Comparison of ENCODE assay signal across 21 cellular contexts in the genomic region with DNA sequence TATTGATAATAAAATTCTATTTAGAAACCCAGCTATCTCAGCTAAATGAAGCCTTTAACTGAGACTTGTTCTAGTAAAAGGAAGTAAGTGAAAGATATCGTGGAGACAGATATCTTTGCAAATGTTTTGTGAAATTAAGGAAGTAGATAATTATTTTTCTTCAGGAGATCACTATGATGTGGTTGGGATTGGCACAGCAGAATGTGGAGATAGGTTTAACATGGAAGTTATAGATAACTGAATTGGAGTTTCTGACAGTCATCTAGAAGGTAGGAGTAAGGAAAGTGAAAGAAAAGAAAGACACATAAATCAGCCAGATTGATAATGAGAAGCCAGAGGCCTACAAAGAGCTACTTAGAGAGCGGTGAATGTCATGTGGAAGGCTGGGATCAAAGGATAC. TPM values are rescaled to one million over a fixed set of nuclear protein-coding genes. Genes with fewer than 3 reads are reported as not detected.
DNase-seq lines count a peak whose midpoint lies in the region; ATAC-seq, FAIRE-seq and TF ChIP-seq lines count a peak whose summit lies in the region.
"Had no signal": no experiment of that assay in that cellular context is flagged by ENCODE, and none has a peak within 500 bp of the region (broad histone marks: within the 10 kb centered on the region; RNA-seq: fewer than 3 reads in every experiment).

No MANE protein-coding gene starts in this region.

- no peaks in the 10 kb centered on the region for H3K27me3 Mint-ChIP-seq in activated naive CD4-positive, alpha-beta T cell treated with anti-CD3 and anti-CD28 coated beads, Interleukin-2, amount 10 ng/mL, durations not matched to agents 7 days and 5 days

- H3K4me2 ChIP-seq in K562 (ENCODE audit: insufficient read depth, low read length) = no peak overlapping the region

- no peak for FAIRE-seq in K562 (lab: Jason Lieb, UNC)
- FAIRE-seq: astrocyte had no signal

- peaks cover 71% of the 10 kb centered on the region for H3K36me3 Mint-ChIP-seq in activated naive CD4-positive, alpha-beta T cell treated with anti-CD3 and anti-CD28 coated beads, Interleukin-2, amount 10 ng/mL, durations not matched to agents 7 days and 5 days

- no peak overlapping the region for H3K9ac ChIP-seq in K562 (ENCODE audit: insufficient read depth in 1 of 2, low read depth in 2 of 2, low read length in 2 of 2)

- peak overlapping the region; percentile 13 for H3K27ac Mint-ChIP-seq in activated naive CD4-positive, alpha-beta T cell treated with anti-CD3 and anti-CD28 coated beads, Interleukin-2, amount 10 ng/mL, durations not matched to agents 7 days and 5 days

- H3K4me3 Mint-ChIP-seq in activated naive CD4-positive, alpha-beta T cell treated with anti-CD3 and anti-CD28 coated beads, Interleukin-2, amount 10 ng/mL, durations not matched to agents 7 days and 5 days = peak overlapping the region; percentile 6

- H3K36me3 ChIP-seq in K562 (ENCODE audit: control insufficient read depth, insufficient read depth, low read length) (no peaks in the 10 kb centered on the region), right atrium auricular region (no peaks in the 10 kb centered on the region), gastrocnemius medialis (no peaks in the 10 kb centered on the region)

- DNase-seq in activated naive CD4-positive, alpha-beta T cell treated with anti-CD3 and anti-CD28 coated beads, Interleukin-2, amount 10 ng/mL, durations not matched to agents 7 days and 5 days = no peak
- no peak for DNase-seq in activated naive CD4-positive, alpha-beta T cell treated with Interleukin-2 at 50 U/mL for 16 hours
- DNase-seq in SKM-1 (lab: John Stamatoyannopoulos, UW; ENCODE audit: unreplicated experiment) (peak; percentile 10), K562 (ENCODE audit: extremely low read depth in 1 of 4, low spot score in 3 of 4) (no peak), right atrium auricular region (ENCODE audit: low spot score) (no peak), DMS79 (lab: John Stamatoyannopoulos, UW) (no peak), gastrocnemius medialis (no peak)
- DNase-seq: colonic mucosa; DMS153; left ventricle myocardium superior; NCI-H187; PC-3; psoas muscle; stimulated activated CD4-positive, alpha-beta T cell treated with anti-CD3 and anti-CD28 coated beads, Interleukin-12 subunit alpha, Interleukin-12 subunit beta, amount 100 ng/mL, for 4 hours had no signal

- CTCF ChIA-PET in activated naive CD4-positive, alpha-beta T cell treated with anti-CD3 and anti-CD28 coated beads, Interleukin-2, amount 10 ng/mL, durations not matched to agents 7 days and 5 days (lab: Charles Lee) = interaction anchor here (1.4 kb wide), 1 partner anchor 97 kb away, joined by 3 read pairs; no protein-coding TSS in a partner anchor
- CTCF ChIA-PET in K562 (lab: Yijun Ruan, JAX; ENCODE audit: low intra/inter-chr PET ratio) = no interaction called here

- intact Hi-C loops in K562 (cut with micrococcal nuclease) = no loop called here
- intact Hi-C loops in gastrocnemius medialis (cut with DNase I; ENCODE audit: low total_unique reads) = no loop called here

- H3K79me2 ChIP-seq in K562 (ENCODE audit: control insufficient read depth, insufficient read depth, low read length) = no peaks in the 10 kb centered on the region

- no peak for TF ChIP-seq POLR2A in K562 (conservative IDR thresholded peaks at IDR 0.05)
- no peak for TF ChIP-seq POLR2A in gastrocnemius medialis (IDR thresholded peaks at IDR 0.05)

- H3K4me1 Mint-ChIP-seq in activated naive CD4-positive, alpha-beta T cell treated with anti-CD3 and anti-CD28 coated beads, Interleukin-2, amount 10 ng/mL, durations not matched to agents 7 days and 5 days = peaks cover 28% of the 10 kb centered on the region

- no peak overlapping the region for H2AFZ ChIP-seq in K562 (ENCODE audit: low read depth, low read length)

- POLR2A ChIA-PET in K562 (lab: Yijun Ruan, JAX) = interaction anchor here (0.8 kb wide), 1 partner anchor 209 kb away, joined by 3 read pairs; no protein-coding TSS in a partner anchor

- no peak overlapping the region for H3K4me3 ChIP-seq in K562
- H3K4me3 ChIP-seq in right atrium auricular region = no peak overlapping the region
- no peak overlapping the region for H3K4me3 ChIP-seq in gastrocnemius medialis
- H3K4me3 ChIP-seq: colonic mucosa, psoas muscle, SK-N-MC, vagina had no signal

- H3K9me3 Mint-ChIP-seq in activated naive CD4-positive, alpha-beta T cell treated with anti-CD3 and anti-CD28 coated beads, Interleukin-2, amount 10 ng/mL, durations not matched to agents 7 days and 5 days = no peaks in the 10 kb centered on the region

- H3K4me1 ChIP-seq in K562 (replicated peaks in 1 of 2; ENCODE audit: control insufficient read depth in 2 of 2, insufficient read depth in 2 of 2, low read length in 2 of 2) (no peaks in the 10 kb centered on the region), right atrium auricular region (no peaks in the 10 kb centered on the region), gastrocnemius medialis (no peaks in the 10 kb centered on the region)
- H3K4me1 ChIP-seq: psoas muscle, vagina had no signal

- no peak for TF ChIP-seq RAD21 in K562 (CRISPR knock-in tag; conservative IDR thresholded peaks at IDR 0.05 in 1 of 2, IDR thresholded peaks at IDR 0.05 in 1 of 2)

- BruUV-seq in K562 (replicated peaks; lab: Mats Ljungman, UMichigan) = no TSS peak

- in situ Hi-C loops in K562 (cut with MboI) (no loop called here), gastrocnemius medialis (cut with MboI; ENCODE audit: low sequenced_read_pairs in 4 of 4) (no loop called here)

- no peak for TF ChIP-seq EP300 in K562 (IDR thresholded peaks at IDR 0.05; ENCODE audit: low read length)

- TF ChIP-seq CTCF in K562 (IDR thresholded peaks at IDR 0.05 in 2 of 3, conservative IDR thresholded peaks at IDR 0.05 in 1 of 3; ENCODE audit: insufficient read depth in 2 of 3, low read depth in 1 of 3, low read length in 3 of 3) = no peak
- TF ChIP-seq CTCF in right atrium auricular region (IDR thresholded peaks at IDR 0.05) = no peak
- no peak for TF ChIP-seq CTCF in gastrocnemius medialis (IDR thresholded peaks at IDR 0.05 in 4 of 5, conservative IDR thresholded peaks at IDR 0.05 in 1 of 5)

- no peak overlapping the region for H3K27ac ChIP-seq in K562 (ENCODE audit: extremely low read depth, low read depth, low read length)
- H3K27ac ChIP-seq in right atrium auricular region = no peak overlapping the region
- no peak overlapping the region for H3K27ac ChIP-seq in gastrocnemius medialis
- H3K27ac ChIP-seq: colonic mucosa, epithelial cell of prostate, psoas muscle, SK-N-MC, vagina had no signal

- H3K9me1 ChIP-seq in K562 (ENCODE audit: control insufficient read depth, insufficient read depth, low read length) = no peaks in the 10 kb centered on the region

- no peaks in the 10 kb centered on the region; the same call in 1 of the 2 replicates for H3K9me3 ChIP-seq in K562 (replicated peaks; ENCODE audit: control insufficient read depth, insufficient read depth, low read depth, low read length)
- H3K9me3 ChIP-seq in right atrium auricular region = no peaks in the 10 kb centered on the region
- H3K9me3 ChIP-seq in gastrocnemius medialis = no peaks in the 10 kb centered on the region
- H3K9me3 ChIP-seq: colonic mucosa, psoas muscle, vagina had no signal

- ATAC-seq in K562 = no peak
- no peak for ATAC-seq in HG02981 (IDR thresholded peaks at IDR 0.05; ENCODE audit: unreplicated experiment)
- no peak for ATAC-seq in gastrocnemius medialis
- ATAC-seq: left ventricle myocardium superior, PC-3, psoas muscle had no signal

- no peaks in the 10 kb centered on the region for H4K20me1 ChIP-seq in K562 (replicated peaks; ENCODE audit: control insufficient read depth, insufficient read depth, low read length)

- H3K27me3 ChIP-seq in K562 (ENCODE audit: control insufficient read depth in 2 of 2, insufficient read depth in 2 of 2, low read length in 2 of 2) = no peaks in the 10 kb centered on the region
- no peaks in the 10 kb centered on the region for H3K27me3 ChIP-seq in right atrium auricular region
- no peaks in the 10 kb centered on the region for H3K27me3 ChIP-seq in gastrocnemius medialis
- H3K27me3 ChIP-seq: colonic mucosa, vagina had no signal

- 0% methylated on average over 2 of the region's 2 CpGs for WGBS in K562 (ENCODE audit: insufficient coverage, low coverage, missing lambda C conversion rate)

RNA-seq across cellular contexts. Expression of a gene that starts 4.7 kb away (rescaled TPM):
- total RNA-seq in K562 (2011; cell fraction: chromatin; rRNA removed; ENCODE audit: low replicate concordance) = not detected in 2 replicates
- not detected in 2 replicates for total RNA-seq in K562 (2011; cell fraction: nucleolus; rRNA removed)
- not detected in 2 replicates for total RNA-seq in K562 (2011; cell fraction: nucleoplasm; rRNA removed)
- not detected in 2 replicates for total RNA-seq in K562 (2014; rRNA removed)
- total RNA-seq in K562 (2014; rRNA removed; fragmentation: Illumina TruSeq; extraction: Trizol) = not detected in 2 replicates
- total RNA-seq in K562 (2015; rRNA removed; fragmentation: Illumina TruSeq; extraction: Trizol) = not detected in 2 replicates
- total RNA-seq in K562 (2021) = not detected in 2 replicates
- not detected in 2 replicates for polyA plus RNA-seq in K562 (2011; rRNA removed)
- polyA plus RNA-seq in K562 (2011; cell fraction: cytosol; rRNA removed) = not detected in 2 replicates
- not detected in 2 replicates for polyA plus RNA-seq in K562 (2011; cell fraction: nucleus; rRNA removed)
- polyA plus RNA-seq in K562 (2012) = not detected in 2 replicates
- polyA plus RNA-seq in K562 (2014; fragmentation: Illumina TruSeq; extraction: Trizol) = not detected in 2 replicates
- not detected for polyA plus RNA-seq in K562 (2014; fragmentation: Nextera tagmentation; extraction: Ambion mirVana)
- not detected in 2 replicates for polyA plus RNA-seq in K562 (2014; rRNA removed)
- polyA minus RNA-seq in K562 (2011; rRNA and poly(A)+ RNA removed) = not detected in 2 replicates
- not detected in 2 replicates for polyA minus RNA-seq in K562 (2011; cell fraction: cytosol; rRNA and poly(A)+ RNA removed)
- polyA minus RNA-seq in K562 (2011; cell fraction: nucleus; rRNA and poly(A)+ RNA removed) = not detected in 2 replicates
- total RNA-seq in right atrium auricular region = not detected
- total RNA-seq in gastrocnemius medialis = not detected
- total RNA-seq: astrocyte, left ventricle myocardium superior, myocyte, PC-3, psoas muscle, vagina had no signal

RNA-seq across cellular contexts. Expression of a gene that starts 7.3 kb away (rescaled TPM):
- not detected in 2 replicates for total RNA-seq in K562 (2011; cell fraction: chromatin; rRNA removed; ENCODE audit: low replicate concordance)
- total RNA-seq in K562 (2011; cell fraction: nucleolus; rRNA removed) = not detected in 2 replicates
- not detected in 2 replicates for total RNA-seq in K562 (2011; cell fraction: nucleoplasm; rRNA removed)
- total RNA-seq in K562 (2014; rRNA removed) (not detected in 2 replicates), K562 (2014; rRNA removed; fragmentation: Illumina TruSeq; extraction: Trizol) (not detected in 2 replicates), K562 (2015; rRNA removed; fragmentation: Illumina TruSeq; extraction: Trizol) (not detected in 2 replicates), K562 (2021) (not detected in 2 replicates), right atrium auricular region (1 to 10 TPM; 6.1 to 8.8 TPM), gastrocnemius medialis (1 to 10 TPM; 1.1 to 7.8 (median 3.5) TPM)
- polyA plus RNA-seq in K562 (2011; rRNA removed) (not detected in 2 replicates), K562 (2014; fragmentation: Illumina TruSeq; extraction: Trizol) (not detected in 2 replicates), K562 (2014; fragmentation: Nextera tagmentation; extraction: Ambion mirVana) (not detected), K562 (2014; rRNA removed) (not detected in 2 replicates)
- not detected in 2 replicates for polyA plus RNA-seq in K562 (2011; cell fraction: cytosol; rRNA removed)
- not detected in 2 replicates for polyA plus RNA-seq in K562 (2011; cell fraction: nucleus; rRNA removed)
- polyA plus RNA-seq in K562 (2012) = not detected in 2 replicates
- not detected in 2 replicates for polyA minus RNA-seq in K562 (2011; rRNA and poly(A)+ RNA removed)
- not detected in 2 replicates for polyA minus RNA-seq in K562 (2011; cell fraction: cytosol; rRNA and poly(A)+ RNA removed)
- polyA minus RNA-seq in K562 (2011; cell fraction: nucleus; rRNA and poly(A)+ RNA removed) = not detected in 2 replicates

RNA-seq across cellular contexts. Expression of a gene that starts 17.5 kb away (rescaled TPM):
- total RNA-seq in K562 (2011; cell fraction: chromatin; rRNA removed; ENCODE audit: low replicate concordance) = not detected in 2 replicates
- not detected in 2 replicates for total RNA-seq in K562 (2011; cell fraction: nucleolus; rRNA removed)
- total RNA-seq in K562 (2011; cell fraction: nucleoplasm; rRNA removed) = not detected in 2 replicates
- total RNA-seq in K562 (2014; rRNA removed) (not detected in 2 replicates), K562 (2014; rRNA removed; fragmentation: Illumina TruSeq; extraction: Trizol) (not detected in 2 replicates), K562 (2015; rRNA removed; fragmentation: Illumina TruSeq; extraction: Trizol) (not detected in 2 replicates), K562 (2021) (0.31 TPM in 1 of 2 replicates, not detected in the other), right atrium auricular region (1 to 10 TPM; 1.6 to 5.8 TPM), gastrocnemius medialis (1 to 10 TPM in 3 of 4 donors, not detected in 1; 1.5 to 2.1 (median 1.6) TPM)
- polyA plus RNA-seq in K562 (2011; rRNA removed) (not detected in 2 replicates), K562 (2014; fragmentation: Illumina TruSeq; extraction: Trizol) (not detected in 2 replicates), K562 (2014; fragmentation: Nextera tagmentation; extraction: Ambion mirVana) (not detected), K562 (2014; rRNA removed) (not detected in 2 replicates)
- polyA plus RNA-seq in K562 (2011; cell fraction: cytosol; rRNA removed) = not detected in 2 replicates
- not detected in 2 replicates for polyA plus RNA-seq in K562 (2011; cell fraction: nucleus; rRNA removed)
- not detected in 2 replicates for polyA plus RNA-seq in K562 (2012)
- polyA minus RNA-seq in K562 (2011; rRNA and poly(A)+ RNA removed) = not detected in 2 replicates
- not detected in 2 replicates for polyA minus RNA-seq in K562 (2011; cell fraction: cytosol; rRNA and poly(A)+ RNA removed)
- not detected in 2 replicates for polyA minus RNA-seq in K562 (2011; cell fraction: nucleus; rRNA and poly(A)+ RNA removed)
- total RNA-seq: myocyte, NCI-H460, PC-3 had no signal

RNA-seq across cellular contexts. Expression of a gene that starts 59.3 kb away (rescaled TPM):
- not detected in 2 replicates for total RNA-seq in K562 (2011; cell fraction: chromatin; rRNA removed; ENCODE audit: low replicate concordance)
- total RNA-seq in K562 (2011; cell fraction: nucleolus; rRNA removed) = not detected in 2 replicates
- total RNA-seq in K562 (2011; cell fraction: nucleoplasm; rRNA removed) = not detected in 2 replicates
- total RNA-seq in K562 (2014; rRNA removed) (0.41 TPM in 1 of 2 replicates, not detected in the other), K562 (2014; rRNA removed; fragmentation: Illumina TruSeq; extraction: Trizol) (0.15 and 0.64 TPM in 2 replicates), K562 (2015; rRNA removed; fragmentation: Illumina TruSeq; extraction: Trizol) (0.22 and 0.49 TPM in 2 replicates), K562 (2021) (0.27 and 1.2 TPM in 2 replicates), right atrium auricular region (10 to 100 TPM; 22.4 to 39.4 TPM), gastrocnemius medialis (10 to 100 TPM; 12.0 to 17.2 (median 14.4) TPM)
- polyA plus RNA-seq in K562 (2011; rRNA removed) (0.28 and 0.31 TPM in 2 replicates), K562 (2014; fragmentation: Illumina TruSeq; extraction: Trizol) (0.37 TPM in 1 of 2 replicates, not detected in the other), K562 (2014; fragmentation: Nextera tagmentation; extraction: Ambion mirVana) (under 1 TPM in 1 of 2 experiments, not detected in 1; 0.42 TPM), K562 (2014; rRNA removed) (0.20 TPM in 1 of 2 replicates, not detected in the other)
- polyA plus RNA-seq in K562 (2011; cell fraction: cytosol; rRNA removed) = 0.10 and 0.12 TPM in 2 replicates
- polyA plus RNA-seq in K562 (2011; cell fraction: nucleus; rRNA removed) = 0.18 TPM in 1 of 2 replicates, not detected in the other
- polyA plus RNA-seq in K562 (2012) = 0.49 and 1.9 TPM in 2 replicates
- polyA minus RNA-seq in K562 (2011; rRNA and poly(A)+ RNA removed) = 0.03 and 0.35 TPM in 2 replicates
- not detected in 2 replicates for polyA minus RNA-seq in K562 (2011; cell fraction: cytosol; rRNA and poly(A)+ RNA removed)
- not detected in 2 replicates for polyA minus RNA-seq in K562 (2011; cell fraction: nucleus; rRNA and poly(A)+ RNA removed)
